Comparison of ENCODE assay signal across 19 cellular contexts in the genomic region with DNA sequence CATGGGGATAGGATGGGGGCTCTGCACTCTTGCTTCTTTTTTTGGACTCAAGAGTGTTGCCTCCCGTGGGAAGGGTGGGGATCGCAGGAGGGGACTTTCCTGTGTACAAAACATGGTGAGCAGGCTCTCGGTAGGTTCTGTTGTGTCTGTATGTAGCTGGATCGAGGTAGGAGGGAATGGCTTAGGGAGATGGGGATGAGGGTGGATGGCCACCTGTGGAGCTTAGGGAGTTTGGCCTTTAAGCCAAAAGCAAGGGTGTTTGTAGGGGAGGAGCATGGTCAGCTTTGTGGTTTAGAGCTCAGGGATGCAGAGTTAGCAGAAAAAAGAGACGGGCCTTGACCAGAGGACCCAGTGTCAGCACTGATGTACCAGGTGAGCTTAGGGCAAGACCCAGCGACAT. TPM values are rescaled to one million over a fixed set of nuclear protein-coding genes. Genes with fewer than 3 reads are reported as not detected.
A peak's percentile ranks its signal among the peaks of the same experiment; 100 is the strongest.
DNase-seq lines count a peak whose midpoint lies in the region; ATAC-seq and TF ChIP-seq lines count a peak whose summit lies in the region.
"Had no signal": no experiment of that assay in that cellular context is flagged by ENCODE, and none has a peak within 500 bp of the region (broad histone marks: within the 10 kb centered on the region; RNA-seq: fewer than 3 reads in every experiment).

No MANE protein-coding gene starts in this region.

- peak overlapping the region; percentile 63 for H3K27ac ChIP-seq in fibroblast of lung (ENCODE audit: insufficient read depth, low read length)
- H3K27ac ChIP-seq: C4-2B had no signal

- H2AFZ ChIP-seq in fibroblast of lung (ENCODE audit: low read length), result no peak overlapping the region

- no peak overlapping the region for H3K4me3 ChIP-seq in fibroblast of lung (replicated peaks in 1 of 4; ENCODE audit: control extremely low read depth in 1 of 4, insufficient read depth in 1 of 4, low read depth in 3 of 4, low read length in 4 of 4)

- intact Hi-C loops in activated CD4-positive, alpha-beta T cell treated with anti-CD3 and anti-CD28 coated beads for 36 hours (cut with DNase I, micrococcal nuclease), result no loop called here

- H3K4me1 Mint-ChIP-seq in activated CD4-positive, alpha-beta T cell treated with anti-CD3 and anti-CD28 coated beads for 36 hours, result peaks cover 15% of the 10 kb centered on the region
- peaks cover 19% of the 10 kb centered on the region for H3K4me1 Mint-ChIP-seq in WTC11
- H3K4me1 Mint-ChIP-seq in stimulated activated memory B cell treated with anti-CD40 and anti-IgM and Interleukin-4, amounts not matched to agents 10 μg/mL and 1 μg/mL and 100 μg/mL, for 72 hours, result peaks cover 47% of the 10 kb centered on the region

- no peak for DNase-seq in activated CD4-positive, alpha-beta T cell treated with anti-CD3 and anti-CD28 coated beads for 36 hours
- no peak for DNase-seq in activated CD4-positive, alpha-beta T cell treated with anti-CD3 and anti-CD28 coated beads for 4 hours
- DNase-seq in WTC11 (ENCODE audit: low spot score) (no peak), fibroblast of lung (ENCODE audit: low read depth in 2 of 2) (no peak)
- DNase-seq in activated T-cell treated with anti-CD3 and anti-CD28 coated beads, Interleukin-2, amount 50 U/mL, for 48 hours, result no peak
- DNase-seq: activated CD8-positive, alpha-beta memory T cell treated with anti-CD3 and anti-CD28 coated beads, Interleukin-2, amount 50 U/mL, for 4 hours; DND-41; islet precursor cell; midbrain; NCI-H1694; SIG-M5; stimulated activated CD4-positive, alpha-beta T cell treated with anti-CD3 and anti-CD28 coated beads, Interleukin-12 subunit alpha, Interleukin-12 subunit beta, amount 100 ng/mL, for 4 hours; substantia nigra had no signal

- no peaks in the 10 kb centered on the region for H3K9me3 Mint-ChIP-seq in activated CD4-positive, alpha-beta T cell treated with anti-CD3 and anti-CD28 coated beads for 36 hours (ENCODE audit: low read depth)
- H3K9me3 Mint-ChIP-seq in WTC11, result no peaks in the 10 kb centered on the region
- no peaks in the 10 kb centered on the region for H3K9me3 Mint-ChIP-seq in stimulated activated memory B cell treated with anti-CD40 and anti-IgM and Interleukin-4, amounts not matched to agents 10 μg/mL and 1 μg/mL and 100 μg/mL, for 72 hours

- CTCF ChIA-PET in activated CD4-positive, alpha-beta T cell treated with anti-CD3 and anti-CD28 coated beads for 36 hours (lab: Charles Lee), result interaction anchor here (0.6 to 4.9 kb wide), 6 partner anchors 15 to 304 kb away, joined by 3 to 22 read pairs (median 4); no protein-coding TSS in a partner anchor
- CTCF ChIA-PET in WTC11 (lab: Charles Lee), result interaction anchor here (2.3 to 2.7 kb wide), 3 partner anchors 22 to 48 kb away, joined by 9 to 15 read pairs (median 14); a partner anchor contains a TSS

- peak overlapping the region; percentile 16 for H3K27ac Mint-ChIP-seq in activated CD4-positive, alpha-beta T cell treated with anti-CD3 and anti-CD28 coated beads for 36 hours
- H3K27ac Mint-ChIP-seq in WTC11, result peak overlapping the region; percentile 57
- peak overlapping the region; percentile 1 for H3K27ac Mint-ChIP-seq in stimulated activated memory B cell treated with anti-CD40 and anti-IgM and Interleukin-4, amounts not matched to agents 10 μg/mL and 1 μg/mL and 100 μg/mL, for 72 hours

- H3K9ac ChIP-seq in fibroblast of lung (ENCODE audit: insufficient read depth, low read length), result no peak overlapping the region

- ATAC-seq in activated CD4-positive, alpha-beta T cell treated with anti-CD3 and anti-CD28 coated beads for 36 hours, result no peak
- ATAC-seq in WTC11 (no peak), HG03565 (IDR thresholded peaks at IDR 0.05; ENCODE audit: unreplicated experiment) (no peak), GM21737 (IDR thresholded peaks at IDR 0.05; ENCODE audit: unreplicated experiment) (no peak)
- no peak for ATAC-seq in stimulated activated memory B cell treated with anti-CD40 and anti-IgM and Interleukin-4, amounts not matched to agents 10 μg/mL and 1 μg/mL and 100 μg/mL, for 72 hours

- H3K4me1 ChIP-seq in fibroblast of lung (ENCODE audit: control insufficient read depth, extremely low read depth, insufficient read depth, low read length), result peaks cover 42% of the 10 kb centered on the region

- peaks cover 76% of the 10 kb centered on the region for H3K79me2 ChIP-seq in fibroblast of lung (ENCODE audit: control insufficient read depth, insufficient read depth, low read length)

- no peaks in the 10 kb centered on the region for H3K27me3 Mint-ChIP-seq in activated CD4-positive, alpha-beta T cell treated with anti-CD3 and anti-CD28 coated beads for 36 hours
- H3K27me3 Mint-ChIP-seq in WTC11 (ENCODE audit: low read depth), result no peaks in the 10 kb centered on the region
- no peaks in the 10 kb centered on the region for H3K27me3 Mint-ChIP-seq in stimulated activated memory B cell treated with anti-CD40 and anti-IgM and Interleukin-4, amounts not matched to agents 10 μg/mL and 1 μg/mL and 100 μg/mL, for 72 hours

- H3K36me3 Mint-ChIP-seq in activated CD4-positive, alpha-beta T cell treated with anti-CD3 and anti-CD28 coated beads for 36 hours (ENCODE audit: low read depth), result peaks cover 17% of the 10 kb centered on the region
- peaks cover 38% of the 10 kb centered on the region for H3K36me3 Mint-ChIP-seq in WTC11
- peaks cover 6% of the 10 kb centered on the region for H3K36me3 Mint-ChIP-seq in stimulated activated memory B cell treated with anti-CD40 and anti-IgM and Interleukin-4, amounts not matched to agents 10 μg/mL and 1 μg/mL and 100 μg/mL, for 72 hours

- H3K27me3 ChIP-seq in fibroblast of lung (ENCODE audit: control insufficient read depth, insufficient read depth, low read length), result no peaks in the 10 kb centered on the region

- H3K36me3 ChIP-seq in fibroblast of lung (ENCODE audit: control insufficient read depth, insufficient read depth, low read length), result peaks cover 10% of the 10 kb centered on the region

- POLR2A ChIA-PET in activated CD4-positive, alpha-beta T cell treated with anti-CD3 and anti-CD28 coated beads for 36 hours (lab: Charles Lee), result interaction anchor here (0.9 kb wide), 1 partner anchor 12 kb away, joined by 4 read pairs; no protein-coding TSS in a partner anchor
- POLR2A ChIA-PET in WTC11 (lab: Charles Lee), result no interaction called here

- TF ChIP-seq CTCF in WTC11 (IDR thresholded peaks at IDR 0.05), result no peak
- no peak for TF ChIP-seq CTCF in fibroblast of lung (conservative IDR thresholded peaks at IDR 0.05 in 1 of 2, IDR thresholded peaks at IDR 0.05 in 1 of 2; ENCODE audit: low read depth in 1 of 2, low read length in 2 of 2)

- H3K4me3 Mint-ChIP-seq in activated CD4-positive, alpha-beta T cell treated with anti-CD3 and anti-CD28 coated beads for 36 hours, result no peak overlapping the region
- no peak overlapping the region for H3K4me3 Mint-ChIP-seq in WTC11
- no peak overlapping the region for H3K4me3 Mint-ChIP-seq in stimulated activated memory B cell treated with anti-CD40 and anti-IgM and Interleukin-4, amounts not matched to agents 10 μg/mL and 1 μg/mL and 100 μg/mL, for 72 hours

- no peak overlapping the region for H3K4me2 ChIP-seq in fibroblast of lung (ENCODE audit: extremely low read depth, insufficient read depth, low read length)

- no peaks in the 10 kb centered on the region for H3K9me3 ChIP-seq in fibroblast of lung (ENCODE audit: control insufficient read depth, insufficient read depth, low read depth, low read length)

- peaks cover 3% of the 10 kb centered on the region for H4K20me1 ChIP-seq in fibroblast of lung (ENCODE audit: control insufficient read depth, extremely low read depth, insufficient read depth, low read length)

TF ChIP-seq in WTC11, 78 proteins besides CTCF, POLR2A, EP300 and RAD21 (continues in another document):
- no peak for TF ChIP-seq ZNF138 (CRISPR knock-in tag; conservative IDR thresholded peaks at IDR 0.05)

RNA-seq across cellular contexts. Expression of a gene that starts 11.0 kb away (rescaled TPM):
- 10 to 100 TPM; 92.8 to 96.9 TPM for total RNA-seq in activated CD4-positive, alpha-beta T cell treated with anti-CD3 and anti-CD28 coated beads for 36 hours
- total RNA-seq in WTC11 (2021), result 72.6 to 83.7 TPM (median 74.1 TPM) in 3 replicates
- 38.0 and 49.4 TPM in 2 replicates for total RNA-seq in fibroblast of lung
- polyA plus RNA-seq in fibroblast of lung, result 27.4 and 35.0 TPM in 2 replicates
- polyA plus RNA-seq in fibroblast of lung (2012), result 25.6 and 41.0 TPM in 2 replicates
- 195 and 406 TPM in 2 replicates for polyA minus RNA-seq in fibroblast of lung (ENCODE audit: low replicate concordance)

RNA-seq across cellular contexts. Expression of a gene that starts 14.4 kb away (rescaled TPM):
- 10 to 100 TPM; 34.9 to 48.6 TPM for total RNA-seq in activated CD4-positive, alpha-beta T cell treated with anti-CD3 and anti-CD28 coated beads for 36 hours
- total RNA-seq in WTC11 (2021) (52.1 to 58.3 TPM (median 57.3 TPM) in 3 replicates), fibroblast of lung (15.4 and 23.1 TPM in 2 replicates)
- 30.2 and 40.2 TPM in 2 replicates for polyA plus RNA-seq in fibroblast of lung
- 25.3 and 37.5 TPM in 2 replicates for polyA plus RNA-seq in fibroblast of lung (2012)
- polyA minus RNA-seq in fibroblast of lung (ENCODE audit: low replicate concordance), result 49.2 and 60.2 TPM in 2 replicates

RNA-seq across cellular contexts. Expression of a gene that starts 15.1 kb away (rescaled TPM):
- total RNA-seq in activated CD4-positive, alpha-beta T cell treated with anti-CD3 and anti-CD28 coated beads for 36 hours, result 100 to 1,000 TPM; 156 to 249 TPM
- total RNA-seq in WTC11 (2021), result 183 to 205 TPM (median 200 TPM) in 3 replicates
- total RNA-seq in fibroblast of lung, result 127 TPM in 2 replicates
- polyA plus RNA-seq in fibroblast of lung, result 310 and 410 TPM in 2 replicates
- 184 and 218 TPM in 2 replicates for polyA plus RNA-seq in fibroblast of lung (2012)
- polyA minus RNA-seq in fibroblast of lung (ENCODE audit: low replicate concordance), result 327 and 435 TPM in 2 replicates

RNA-seq across cellular contexts. Expression of a gene that starts 19.8 kb away (rescaled TPM):
- total RNA-seq in activated CD4-positive, alpha-beta T cell treated with anti-CD3 and anti-CD28 coated beads for 36 hours, result 10 to 100 TPM; 31.8 to 34.5 TPM
- total RNA-seq in WTC11 (2021) (46.5 to 49.0 TPM (median 47.4 TPM) in 3 replicates), fibroblast of lung (37.7 and 42.9 TPM in 2 replicates)
- 15.8 and 16.0 TPM in 2 replicates for polyA plus RNA-seq in fibroblast of lung
- 15.4 and 18.2 TPM in 2 replicates for polyA plus RNA-seq in fibroblast of lung (2012)
- polyA minus RNA-seq in fibroblast of lung (ENCODE audit: low replicate concordance), result 21.1 and 30.4 TPM in 2 replicates

RNA-seq across cellular contexts. Expression of a gene that starts 22.8 kb away (rescaled TPM):
- total RNA-seq in activated CD4-positive, alpha-beta T cell treated with anti-CD3 and anti-CD28 coated beads for 36 hours, result not detected
- total RNA-seq in WTC11 (2021) (7.0 to 12.4 TPM (median 7.4 TPM) in 3 replicates), fibroblast of lung (0.17 TPM in 1 of 2 replicates, not detected in the other)
- 0.09 and 0.10 TPM in 2 replicates for polyA plus RNA-seq in fibroblast of lung
- 0.36 TPM in 1 of 2 replicates, not detected in the other for polyA plus RNA-seq in fibroblast of lung (2012)
- not detected in 2 replicates for polyA minus RNA-seq in fibroblast of lung (ENCODE audit: low replicate concordance)
- total RNA-seq: A172, cerebellum had no signal

Comparison
In these comparisons a context has a peak if more than half of its experiments do, and no peak if none do; other contexts are left out.
1. H3K27ac Mint-ChIP-seq: peak in every context shown above with its lines; median percentile 57 in WTC11; 16 in activated CD4-positive, alpha-beta T cell treated with anti-CD3 and anti-CD28 coated beads for 36 hours; 1 in stimulated activated memory B cell treated with anti-CD40 and anti-IgM and Interleukin-4, amounts not matched to agents 10 μg/mL and 1 μg/mL and 100 μg/mL, for 72 hours.